ENCODE assay signal across 1 cellular context in the genomic region with DNA sequence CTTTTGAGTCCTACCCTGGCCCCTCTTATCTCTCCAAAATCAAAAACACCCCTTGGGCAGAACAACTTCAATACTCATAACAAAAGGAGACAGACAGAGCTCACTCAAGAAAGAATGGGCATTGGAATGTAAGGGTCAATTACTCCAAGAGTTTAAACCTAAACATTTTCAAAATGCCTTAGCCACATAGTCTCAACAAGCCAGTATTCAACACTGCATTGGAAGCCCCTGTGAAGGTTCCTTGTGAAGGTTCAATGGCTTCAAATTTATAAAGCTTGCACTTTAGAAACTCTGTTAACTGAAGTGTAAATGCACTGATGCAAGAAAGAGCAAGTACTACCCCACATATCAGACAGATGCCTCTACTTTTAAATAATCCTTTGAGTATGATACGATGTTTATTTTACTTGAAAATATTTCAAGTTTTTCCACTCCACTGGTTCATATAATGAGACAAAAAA.
A peak's percentile ranks its signal among the peaks of the same experiment; 100 is the strongest.
TF ChIP-seq lines count a peak whose summit lies in the region.

No MANE protein-coding gene starts in this region.

TF ChIP-seq in GM23338, 12 proteins besides CTCF, POLR2A, EP300 and RAD21 (continued from another document):
- TF ChIP-seq, protein P1, sequence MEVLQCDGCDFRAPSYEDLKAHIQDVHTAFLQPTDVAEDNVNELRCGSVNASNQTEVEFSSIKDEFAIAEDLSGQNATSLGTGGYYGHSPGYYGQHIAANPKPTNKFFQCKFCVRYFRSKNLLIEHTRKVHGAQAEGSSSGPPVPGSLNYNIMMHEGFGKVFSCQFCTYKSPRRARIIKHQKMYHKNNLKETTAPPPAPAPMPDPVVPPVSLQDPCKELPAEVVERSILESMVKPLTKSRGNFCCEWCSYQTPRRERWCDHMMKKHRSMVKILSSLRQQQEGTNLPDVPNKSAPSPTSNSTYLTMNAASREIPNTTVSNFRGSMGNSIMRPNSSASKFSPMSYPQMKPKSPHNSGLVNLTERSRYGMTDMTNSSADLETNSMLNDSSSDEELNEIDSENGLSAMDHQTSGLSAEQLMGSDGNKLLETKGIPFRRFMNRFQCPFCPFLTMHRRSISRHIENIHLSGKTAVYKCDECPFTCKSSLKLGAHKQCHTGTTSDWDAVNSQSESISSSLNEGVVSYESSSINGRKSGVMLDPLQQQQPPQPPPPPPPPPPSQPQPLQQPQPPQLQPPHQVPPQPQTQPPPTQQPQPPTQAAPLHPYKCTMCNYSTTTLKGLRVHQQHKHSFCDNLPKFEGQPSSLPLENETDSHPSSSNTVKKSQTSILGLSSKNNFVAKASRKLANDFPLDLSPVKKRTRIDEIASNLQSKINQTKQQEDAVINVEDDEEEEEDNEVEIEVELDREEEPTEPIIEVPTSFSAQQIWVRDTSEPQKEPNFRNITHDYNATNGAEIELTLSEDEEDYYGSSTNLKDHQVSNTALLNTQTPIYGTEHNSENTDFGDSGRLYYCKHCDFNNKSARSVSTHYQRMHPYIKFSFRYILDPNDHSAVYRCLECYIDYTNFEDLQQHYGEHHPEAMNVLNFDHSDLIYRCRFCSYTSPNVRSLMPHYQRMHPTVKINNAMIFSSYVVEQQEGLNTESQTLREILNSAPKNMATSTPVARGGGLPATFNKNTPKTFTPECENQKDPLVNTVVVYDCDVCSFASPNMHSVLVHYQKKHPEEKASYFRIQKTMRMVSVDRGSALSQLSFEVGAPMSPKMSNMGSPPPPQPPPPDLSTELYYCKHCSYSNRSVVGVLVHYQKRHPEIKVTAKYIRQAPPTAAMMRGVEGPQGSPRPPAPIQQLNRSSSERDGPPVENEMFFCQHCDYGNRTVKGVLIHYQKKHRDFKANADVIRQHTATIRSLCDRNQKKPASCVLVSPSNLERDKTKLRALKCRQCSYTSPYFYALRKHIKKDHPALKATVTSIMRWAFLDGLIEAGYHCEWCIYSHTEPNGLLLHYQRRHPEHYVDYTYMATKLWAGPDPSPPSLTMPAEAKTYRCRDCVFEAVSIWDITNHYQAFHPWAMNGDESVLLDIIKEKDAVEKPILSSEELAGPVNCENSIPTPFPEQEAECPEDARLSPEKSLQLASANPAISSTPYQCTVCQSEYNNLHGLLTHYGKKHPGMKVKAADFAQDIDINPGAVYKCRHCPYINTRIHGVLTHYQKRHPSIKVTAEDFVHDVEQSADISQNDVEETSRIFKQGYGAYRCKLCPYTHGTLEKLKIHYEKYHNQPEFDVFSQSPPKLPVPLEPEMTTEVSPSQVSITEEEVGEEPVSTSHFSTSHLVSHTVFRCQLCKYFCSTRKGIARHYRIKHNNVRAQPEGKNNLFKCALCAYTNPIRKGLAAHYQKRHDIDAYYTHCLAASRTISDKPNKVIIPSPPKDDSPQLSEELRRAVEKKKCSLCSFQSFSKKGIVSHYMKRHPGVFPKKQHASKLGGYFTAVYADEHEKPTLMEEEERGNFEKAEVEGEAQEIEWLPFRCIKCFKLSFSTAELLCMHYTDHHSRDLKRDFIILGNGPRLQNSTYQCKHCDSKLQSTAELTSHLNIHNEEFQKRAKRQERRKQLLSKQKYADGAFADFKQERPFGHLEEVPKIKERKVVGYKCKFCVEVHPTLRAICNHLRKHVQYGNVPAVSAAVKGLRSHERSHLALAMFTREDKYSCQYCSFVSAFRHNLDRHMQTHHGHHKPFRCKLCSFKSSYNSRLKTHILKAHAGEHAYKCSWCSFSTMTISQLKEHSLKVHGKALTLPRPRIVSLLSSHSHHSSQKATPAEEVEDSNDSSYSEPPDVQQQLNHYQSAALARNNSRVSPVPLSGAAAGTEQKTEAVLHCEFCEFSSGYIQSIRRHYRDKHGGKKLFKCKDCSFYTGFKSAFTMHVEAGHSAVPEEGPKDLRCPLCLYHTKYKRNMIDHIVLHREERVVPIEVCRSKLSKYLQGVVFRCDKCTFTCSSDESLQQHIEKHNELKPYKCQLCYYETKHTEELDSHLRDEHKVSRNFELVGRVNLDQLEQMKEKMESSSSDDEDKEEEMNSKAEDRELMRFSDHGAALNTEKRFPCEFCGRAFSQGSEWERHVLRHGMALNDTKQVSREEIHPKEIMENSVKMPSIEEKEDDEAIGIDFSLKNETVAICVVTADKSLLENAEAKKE (CRISPR knock-in tag; IDR thresholded peaks at IDR 0.05): peak; percentile 51; the same call in 1 of the 2 replicates
